Comparison of ENCODE assay signal across 13 cellular contexts in genomic region chr6:91482498-91482897, GRCh38.
A peak's percentile ranks its signal among the peaks of the same experiment; 100 is the strongest.
DNase-seq lines count a peak whose midpoint lies in the region; ATAC-seq and TF ChIP-seq lines count a peak whose summit lies in the region.
"Had no signal": no experiment of that assay in that cellular context is flagged by ENCODE, and none has a peak within 500 bp of the region (broad histone marks: within the 10 kb centered on the region; RNA-seq: fewer than 3 reads in every experiment).

No MANE protein-coding gene starts in this region.

- H3K9me3 ChIP-seq in PC-9 (ENCODE audit: insufficient read depth, low read depth): no peaks in the 10 kb centered on the region

- BruUV-seq in PC-9 (replicated peaks; lab: Mats Ljungman, UMichigan): no TSS peak

- no peaks in the 10 kb centered on the region for H3K27me3 Mint-ChIP-seq in T-cell
- H3K27me3 Mint-ChIP-seq: CD4-positive, CD25-positive, alpha-beta regulatory T cell; stimulated activated naive CD8-positive, alpha-beta T cell treated with anti-CD3 and anti-CD28 coated beads, Interleukin-15, Interleukin-2, amounts not matched to agents 100 ng/mL and 50 ng/mL, for 24 hours had no signal

- H3K79me2 ChIP-seq in PC-9 (ENCODE audit: low read depth): no peaks in the 10 kb centered on the region

- H3K36me3 ChIP-seq in PC-9 (ENCODE audit: low read depth): no peaks in the 10 kb centered on the region

- H2AFZ ChIP-seq in PC-9: no peak overlapping the region

- H3K9me2 ChIP-seq in PC-9 (ENCODE audit: insufficient read depth): no peaks in the 10 kb centered on the region

- peaks cover 0 to 5% (median 4%) of the 10 kb centered on the region in 3 donors for H3K9me3 Mint-ChIP-seq in T-cell
- H3K9me3 Mint-ChIP-seq: H9 had no signal

- DNase-seq in GM10266 (ENCODE audit: extremely low spot score) (peak; percentile 22), NB4 (ENCODE audit: low read depth) (peak; percentile 14), NCI-H2107 treated with DMSO at 0.1 percent for 48 hours (lab: John Stamatoyannopoulos, UW; ENCODE audit: unreplicated experiment) (no peak), retina (no peak), PC-9 (no peak), T-cell (no peak)
- DNase-seq: CD4-positive, CD25-positive, alpha-beta regulatory T cell; H9; NCI-H2029; T-helper 1 cell had no signal

- POLR2A ChIA-PET in PC-9 (lab: Charles Lee; ENCODE audit: unreplicated experiment): no interaction called here
- POLR2A ChIA-PET in T-cell (lab: Charles Lee): interaction anchor here in 1 of 2 donors (1.0 kb wide), 1 partner anchor 12 kb away, joined by 7 read pairs; no protein-coding TSS in a partner anchor

- no peak overlapping the region for H3K27ac Mint-ChIP-seq in T-cell
- H3K27ac Mint-ChIP-seq: CD4-positive, CD25-positive, alpha-beta regulatory T cell; H9; stimulated activated naive CD8-positive, alpha-beta T cell treated with anti-CD3 and anti-CD28 coated beads, Interleukin-15, Interleukin-2, amounts not matched to agents 100 ng/mL and 50 ng/mL, for 24 hours had no signal

- H3K4me2 ChIP-seq in PC-9: no peak overlapping the region

- intact Hi-C loops in PC-9 (cut with micrococcal nuclease; ENCODE audit: unreplicated experiment): no loop called here

- no peaks in the 10 kb centered on the region for H3K27me3 ChIP-seq in PC-9 (ENCODE audit: insufficient read depth, low read depth)

- TF ChIP-seq POLR2A in NB4 (IDR thresholded peaks at IDR 0.05; ENCODE audit: extremely low read depth, insufficient read length): no peak

- ATAC-seq in GM19397 (IDR thresholded peaks at IDR 0.05; ENCODE audit: unreplicated experiment) (peak; percentile 79), HG02970 (IDR thresholded peaks at IDR 0.05; ENCODE audit: low FRiP score, unreplicated experiment) (peak; percentile 74), T-cell (replicated peaks in 1 of 4) (no peak)

- no peaks in the 10 kb centered on the region for H4K20me1 ChIP-seq in PC-9 (ENCODE audit: insufficient read depth)

- no peak for TF ChIP-seq CTCF in GM10266 (IDR thresholded peaks at IDR 0.05; ENCODE audit: control insufficient read depth, insufficient read depth, low read depth, missing control alignments)
- no peak for TF ChIP-seq CTCF in NB4 (IDR thresholded peaks at IDR 0.05; ENCODE audit: low read depth, low read length)
- TF ChIP-seq CTCF in PC-9 (conservative IDR thresholded peaks at IDR 0.05): no peak

- CTCF ChIA-PET in PC-9 (lab: Charles Lee): no interaction called here
- CTCF ChIA-PET in T-cell (lab: Charles Lee): no interaction called here

- H3K36me3 Mint-ChIP-seq in T-cell: no peaks in the 10 kb centered on the region
- H3K36me3 Mint-ChIP-seq: CD4-positive, CD25-positive, alpha-beta regulatory T cell had no signal

- H3K4me3 ChIP-seq in NB4 (ENCODE audit: low read depth, low read length): no peak overlapping the region
- no peak overlapping the region for H3K4me3 ChIP-seq in PC-9

- H3K27ac ChIP-seq in PC-9: no peak overlapping the region

- no peaks in the 10 kb centered on the region for H3F3A ChIP-seq in PC-9 (ENCODE audit: insufficient read depth, low read depth)

- no peaks in the 10 kb centered on the region for H3K4me1 ChIP-seq in PC-9 (replicated peaks; ENCODE audit: insufficient read depth)

- no peak overlapping the region for H3K4me3 Mint-ChIP-seq in T-cell
- H3K4me3 Mint-ChIP-seq: CD4-positive, CD25-positive, alpha-beta regulatory T cell; H9; stimulated activated naive CD8-positive, alpha-beta T cell treated with anti-CD3 and anti-CD28 coated beads, Interleukin-15, Interleukin-2, amounts not matched to agents 100 ng/mL and 50 ng/mL, for 24 hours had no signal

- H3K4me1 Mint-ChIP-seq in T-cell: no peaks in the 10 kb centered on the region
- H3K4me1 Mint-ChIP-seq: CD4-positive, CD25-positive, alpha-beta regulatory T cell had no signal

Comparison
In these comparisons a context has a peak if more than half of its experiments do, and no peak if none do; other contexts are left out.
1. DNase-seq: peak in GM10266 (single experiment) and NB4 (single experiment); none in NCI-H2107 treated with DMSO at 0.1 percent for 48 hours (single experiment), retina (single experiment), PC-9 (0 of 2) and T-cell (0 of 34).
2. ATAC-seq: peak in GM19397 (single experiment) and HG02970 (single experiment); none in T-cell (0 of 4).